In genomic region chr18:32418148-32418547, GRCh38 we compare ENCODE assay signal across 24 cellular contexts. TPM values are rescaled to one million over a fixed set of nuclear protein-coding genes. Genes with fewer than 3 reads are reported as not detected.
DNase-seq lines count a peak whose midpoint lies in the region; ATAC-seq, FAIRE-seq and TF ChIP-seq lines count a peak whose summit lies in the region.
"Had no signal": no experiment of that assay in that cellular context is flagged by ENCODE, and none has a peak within 500 bp of the region (broad histone marks: within the 10 kb centered on the region; RNA-seq: fewer than 3 reads in every experiment).

No MANE protein-coding gene starts in this region.

- no peaks in the 10 kb centered on the region for H3K36me3 ChIP-seq in right lobe of liver
- no peaks in the 10 kb centered on the region for H3K36me3 ChIP-seq in small intestine (ENCODE audit: control insufficient read depth in 2 of 2, insufficient read depth in 2 of 2, low read length in 2 of 2)
- H3K36me3 ChIP-seq: BE2C; BLaER1 treated with 17β-estradiol and CSF1 and Interleukin-3, amounts not matched to agents 10 nM and 100 nM had no signal

- no peaks in the 10 kb centered on the region for H3K27me3 ChIP-seq in right lobe of liver
- no peaks in the 10 kb centered on the region for H3K27me3 ChIP-seq in small intestine (ENCODE audit: control insufficient read depth in 2 of 2, insufficient read depth in 2 of 2, low read length in 2 of 2)
- H3K27me3 ChIP-seq: BE2C; BLaER1 treated with 17β-estradiol and CSF1 and Interleukin-3, amounts not matched to agents 10 nM and 100 nM had no signal

- TF ChIP-seq CTCF in right lobe of liver (IDR thresholded peaks at IDR 0.05): no peak

- H3K4me1 ChIP-seq in right lobe of liver: peaks cover 0 to 8% (median 0%) of the 10 kb centered on the region in 4 donors
- no peaks in the 10 kb centered on the region for H3K4me1 ChIP-seq in small intestine (ENCODE audit: control insufficient read depth in 2 of 2, insufficient read depth in 1 of 2, low read depth in 1 of 2, low read length in 1 of 2)
- H3K4me1 ChIP-seq: BE2C had no signal

- DNase-seq in DMS53 (lab: John Stamatoyannopoulos, UW) (peak; percentile 30), DMS53 treated with DMSO at 0.1 percent for 48 hours (lab: John Stamatoyannopoulos, UW; ENCODE audit: unreplicated experiment) (no peak), left lobe of liver (ENCODE audit: low spot score) (no peak), right lobe of liver (no peak), small intestine (peak; percentile 15), SK-N-DZ (ENCODE audit: low spot score) (no peak)
- DNase-seq: BE2C; CD4-positive, alpha-beta T cell; CD8-positive, alpha-beta memory T cell; DMS79; EL; GDM1; GM23248; H7; HCEC 1CT had no signal

- H3K27ac ChIP-seq in right lobe of liver (no peak overlapping the region), small intestine (ENCODE audit: low read depth in 1 of 2, low read length in 1 of 2) (no peak overlapping the region)
- H3K27ac ChIP-seq: 22Rv1; BLaER1 treated with 17β-estradiol and CSF1 and Interleukin-3, amounts not matched to agents 10 nM and 100 nM; GM23248 had no signal

- WGBS in right lobe of liver (ENCODE audit: insufficient coverage, low coverage, low lambda C conversion rate, missing lambda C conversion rate): 53% methylated on average over 5 of the region's 5 CpGs
- 77 to 86% (median 79%) methylated on average over 5 of the region's 5 CpGs for WGBS in small intestine, 3 donors

- H3K4me3 ChIP-seq in right lobe of liver: no peak overlapping the region
- no peak overlapping the region for H3K4me3 ChIP-seq in small intestine (ENCODE audit: low read depth in 1 of 2, low read length in 2 of 2)
- H3K4me3 ChIP-seq: BLaER1 treated with 17β-estradiol and CSF1 and Interleukin-3, amounts not matched to agents 10 nM and 100 nM; GM12878; GM23248 had no signal

- no peak for TF ChIP-seq POLR2A in right lobe of liver (IDR thresholded peaks at IDR 0.05)

- intact Hi-C loops in right lobe of liver (cut with DNase I): no loop called here

- H3K9me3 ChIP-seq in right lobe of liver (no peaks in the 10 kb centered on the region), small intestine (ENCODE audit: control insufficient read depth, low read depth) (no peaks in the 10 kb centered on the region)
- H3K9me3 ChIP-seq: BE2C had no signal

- ATAC-seq in left lobe of liver (peak; percentile 78), right lobe of liver (peak; percentile 73 to 97 (median 85)), HG02642 (IDR thresholded peaks at IDR 0.05; ENCODE audit: poor library complexity, unreplicated experiment) (no peak), GM19324 (IDR thresholded peaks at IDR 0.05; ENCODE audit: low FRiP score, unreplicated experiment) (no peak)
- ATAC-seq: GM12878 had no signal

- FAIRE-seq in small intestine (lab: Jason Lieb, UNC): no peak
- FAIRE-seq: A204.1, GM12878, GM19239, H1 had no signal

RNA-seq across cellular contexts. Expression of gene GAREM1, which starts 52.5 kb away (rescaled TPM):
- total RNA-seq in left lobe of liver (4.8 TPM), right lobe of liver (10 to 100 TPM in 1 of 6 experiments, 1 to 10 TPM in 5; 5.5 to 11.3 (median 6.6) TPM)
- 1 to 10 TPM; 1.9 to 4.5 (median 3.6) TPM for polyA plus RNA-seq in small intestine
- polyA plus RNA-seq in SK-N-DZ (2014; cell fraction: cytosol; rRNA removed): 1.4 and 3.1 TPM in 2 replicates
- 0.49 and 0.73 TPM in 2 replicates for polyA plus RNA-seq in SK-N-DZ (2014; cell fraction: nucleus; rRNA removed)
- total RNA-seq: CD8-positive, alpha-beta memory T cell had no signal
- polyA plus RNA-seq: CD14-positive monocyte; CD8-positive, alpha-beta memory T cell had no signal

Comparison
In these comparisons a context has a peak if more than half of its experiments do, and no peak if none do; other contexts are left out.
1. DNase-seq: peak in DMS53 (single experiment) and small intestine (single experiment); none in DMS53 treated with DMSO at 0.1 percent for 48 hours (single experiment), left lobe of liver (single experiment), right lobe of liver (0 of 3) and SK-N-DZ (single experiment).
2. ATAC-seq: peak in left lobe of liver (single experiment) and right lobe of liver (4 of 4); none in HG02642 (single experiment) and GM19324 (single experiment).